In the genomic region with DNA sequence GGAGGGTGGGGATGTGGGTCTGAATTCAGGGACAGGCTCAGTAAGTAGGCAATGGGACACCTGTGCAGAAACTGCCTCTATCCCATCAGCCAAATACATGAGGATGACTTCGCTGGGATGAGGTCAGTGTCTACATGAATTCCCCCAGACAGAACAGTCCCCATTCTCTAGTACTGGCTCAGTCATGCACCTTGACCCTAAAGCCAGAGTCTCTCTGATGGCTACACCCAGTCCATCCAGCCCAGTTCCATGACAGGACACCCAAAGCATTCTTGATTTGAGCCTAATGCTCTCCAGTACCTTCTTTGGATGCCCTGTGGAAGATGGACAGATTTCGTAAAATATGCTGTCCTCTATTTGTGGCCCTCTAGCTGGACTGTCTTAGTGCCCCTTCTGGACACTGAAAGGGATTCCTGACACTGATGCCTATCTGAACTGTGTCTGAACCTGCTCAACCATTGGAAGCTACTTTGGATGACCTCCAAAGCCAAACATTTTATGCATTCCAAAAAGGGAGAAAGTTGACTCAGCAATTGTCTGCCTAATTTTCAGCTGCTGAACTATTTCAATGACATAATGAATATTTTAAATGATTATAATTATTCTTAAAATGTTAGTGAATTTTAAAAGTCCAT, we compare ENCODE assay signal across 15 cellular contexts. TPM values are rescaled to one million over a fixed set of nuclear protein-coding genes. Genes with fewer than 3 reads are reported as not detected.
A peak's percentile ranks its signal among the peaks of the same experiment; 100 is the strongest.
DNase-seq lines count a peak whose midpoint lies in the region; ATAC-seq and TF ChIP-seq lines count a peak whose summit lies in the region.
"Had no signal": no experiment of that assay in that cellular context is flagged by ENCODE, and none has a peak within 500 bp of the region (broad histone marks: within the 10 kb centered on the region; RNA-seq: fewer than 3 reads in every experiment).

No MANE protein-coding gene starts in this region.

- no peak for ATAC-seq in GM19397 (IDR thresholded peaks at IDR 0.05; ENCODE audit: unreplicated experiment)
- no peak for ATAC-seq in HG02973 (IDR thresholded peaks at IDR 0.05; ENCODE audit: unreplicated experiment)
- ATAC-seq: mucosa of descending colon had no signal

- peaks cover 3 to 11% (median 7%) of the 10 kb centered on the region in 4 donors for H3K4me1 ChIP-seq in liver (ENCODE audit: control insufficient read depth in 4 of 4, insufficient read depth in 4 of 4, low read length in 3 of 4)

- no peaks in the 10 kb centered on the region for H3K36me3 ChIP-seq in liver (ENCODE audit: control insufficient read depth in 4 of 4, insufficient read depth in 3 of 4, low read depth in 1 of 4, low read length in 3 of 4)

- no peaks in the 10 kb centered on the region for H3K9me3 ChIP-seq in liver (ENCODE audit: control insufficient read depth in 4 of 4, low read length in 3 of 4)
- H3K9me3 ChIP-seq: mucosa of descending colon had no signal

- peak in 1 of 2 donors; percentile 23 for TF ChIP-seq RAD21 in liver (IDR thresholded peaks at IDR 0.05)

- in situ Hi-C loops in T47D (cut with HindIII; ENCODE audit: low pct_unique_long_range_greater_than_20kb, low sequenced_read_pairs): no loop called here

- H3K27ac ChIP-seq in liver (ENCODE audit: low read depth in 1 of 2, low read length in 2 of 2): no peak overlapping the region
- H3K27ac ChIP-seq: PC-9, skin epidermis had no signal

- TF ChIP-seq CTCF in LNCaP clone FGC (IDR thresholded peaks at IDR 0.05; ENCODE audit: control insufficient read depth, extremely low read depth, insufficient read depth): no peak
- TF ChIP-seq CTCF in liver (IDR thresholded peaks at IDR 0.05; ENCODE audit: low read depth, low read length, missing input control): no peak

- H3K27me3 ChIP-seq in liver (ENCODE audit: control insufficient read depth in 4 of 4, insufficient read depth in 4 of 4, low read length in 3 of 4): no peaks in the 10 kb centered on the region

- H3K9ac ChIP-seq in liver (ENCODE audit: low read depth in 1 of 2, low read length in 2 of 2): no peak overlapping the region

- DNase-seq in AG08395 (ENCODE audit: low spot score) (peak; percentile 53), LNCaP clone FGC (ENCODE audit: low read depth) (peak; percentile 64), T47D (ENCODE audit: low read depth in 1 of 2, low spot score in 1 of 2) (peak; percentile 23 to 83), DMS114 treated with DMSO at 0.1 percent for 48 hours (lab: John Stamatoyannopoulos, UW; ENCODE audit: unreplicated experiment) (no peak)
- no peak for DNase-seq in activated CD4-positive, CD25-positive, alpha-beta regulatory T cell treated with anti-CD3 and anti-CD28 coated beads, Interleukin-2, amount 50 U/mL, for 72 hours
- DNase-seq: activated B cell treated with CpG ODN at 0.5 μM for 24 hours, NCI-H1048, PC-9 had no signal

- H3K4me3 ChIP-seq in LNCaP clone FGC (ENCODE audit: low read depth, low read length) (no peak overlapping the region), liver (ENCODE audit: low read depth in 1 of 3, low read length in 3 of 3) (no peak overlapping the region)
- H3K4me3 ChIP-seq: mucosa of descending colon, PC-9, skin epidermis had no signal

- 82% methylated on average over 2 of the region's 2 CpGs for WGBS in liver

TF ChIP-seq in liver, 16 proteins besides CTCF, POLR2A, EP300 and RAD21:
- TF ChIP-seq HNF4G (IDR thresholded peaks at IDR 0.05) (no peak), RXRA (IDR thresholded peaks at IDR 0.05) (peak; percentile 89 to 90), HNF4A (conservative IDR thresholded peaks at IDR 0.05) (peak; percentile 53 to 85), GABPA (IDR thresholded peaks at IDR 0.05 in 1 of 2, conservative IDR thresholded peaks at IDR 0.05 in 1 of 2) (no peak), YY1 (IDR thresholded peaks at IDR 0.05) (peak; percentile 30), FOXA1 (IDR thresholded peaks at IDR 0.05) (no peak), TAF1 (conservative IDR thresholded peaks at IDR 0.05) (no peak), JUND (IDR thresholded peaks at IDR 0.05) (no peak), SP1 (IDR thresholded peaks at IDR 0.05) (no peak), EGR1 (IDR thresholded peaks at IDR 0.05; ENCODE audit: low read depth in 2 of 2) (no peak), FOXA2 (IDR thresholded peaks at IDR 0.05) (no peak), NR2F2 (IDR thresholded peaks at IDR 0.05) (no peak)
- TF ChIP-seq, protein P1, sequence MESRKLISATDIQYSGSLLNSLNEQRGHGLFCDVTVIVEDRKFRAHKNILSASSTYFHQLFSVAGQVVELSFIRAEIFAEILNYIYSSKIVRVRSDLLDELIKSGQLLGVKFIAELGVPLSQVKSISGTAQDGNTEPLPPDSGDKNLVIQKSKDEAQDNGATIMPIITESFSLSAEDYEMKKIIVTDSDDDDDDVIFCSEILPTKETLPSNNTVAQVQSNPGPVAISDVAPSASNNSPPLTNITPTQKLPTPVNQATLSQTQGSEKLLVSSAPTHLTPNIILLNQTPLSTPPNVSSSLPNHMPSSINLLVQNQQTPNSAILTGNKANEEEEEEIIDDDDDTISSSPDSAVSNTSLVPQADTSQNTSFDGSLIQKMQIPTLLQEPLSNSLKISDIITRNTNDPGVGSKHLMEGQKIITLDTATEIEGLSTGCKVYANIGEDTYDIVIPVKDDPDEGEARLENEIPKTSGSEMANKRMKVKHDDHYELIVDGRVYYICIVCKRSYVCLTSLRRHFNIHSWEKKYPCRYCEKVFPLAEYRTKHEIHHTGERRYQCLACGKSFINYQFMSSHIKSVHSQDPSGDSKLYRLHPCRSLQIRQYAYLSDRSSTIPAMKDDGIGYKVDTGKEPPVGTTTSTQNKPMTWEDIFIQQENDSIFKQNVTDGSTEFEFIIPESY (IDR thresholded peaks at IDR 0.05): no peak
- TF ChIP-seq, protein P2, sequence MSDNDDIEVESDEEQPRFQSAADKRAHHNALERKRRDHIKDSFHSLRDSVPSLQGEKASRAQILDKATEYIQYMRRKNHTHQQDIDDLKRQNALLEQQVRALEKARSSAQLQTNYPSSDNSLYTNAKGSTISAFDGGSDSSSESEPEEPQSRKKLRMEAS (IDR thresholded peaks at IDR 0.05): no peak
- TF ChIP-seq, protein P3, sequence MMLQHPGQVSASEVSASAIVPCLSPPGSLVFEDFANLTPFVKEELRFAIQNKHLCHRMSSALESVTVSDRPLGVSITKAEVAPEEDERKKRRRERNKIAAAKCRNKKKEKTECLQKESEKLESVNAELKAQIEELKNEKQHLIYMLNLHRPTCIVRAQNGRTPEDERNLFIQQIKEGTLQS (IDR thresholded peaks at IDR 0.05): no peak
- TF ChIP-seq, protein P4, sequence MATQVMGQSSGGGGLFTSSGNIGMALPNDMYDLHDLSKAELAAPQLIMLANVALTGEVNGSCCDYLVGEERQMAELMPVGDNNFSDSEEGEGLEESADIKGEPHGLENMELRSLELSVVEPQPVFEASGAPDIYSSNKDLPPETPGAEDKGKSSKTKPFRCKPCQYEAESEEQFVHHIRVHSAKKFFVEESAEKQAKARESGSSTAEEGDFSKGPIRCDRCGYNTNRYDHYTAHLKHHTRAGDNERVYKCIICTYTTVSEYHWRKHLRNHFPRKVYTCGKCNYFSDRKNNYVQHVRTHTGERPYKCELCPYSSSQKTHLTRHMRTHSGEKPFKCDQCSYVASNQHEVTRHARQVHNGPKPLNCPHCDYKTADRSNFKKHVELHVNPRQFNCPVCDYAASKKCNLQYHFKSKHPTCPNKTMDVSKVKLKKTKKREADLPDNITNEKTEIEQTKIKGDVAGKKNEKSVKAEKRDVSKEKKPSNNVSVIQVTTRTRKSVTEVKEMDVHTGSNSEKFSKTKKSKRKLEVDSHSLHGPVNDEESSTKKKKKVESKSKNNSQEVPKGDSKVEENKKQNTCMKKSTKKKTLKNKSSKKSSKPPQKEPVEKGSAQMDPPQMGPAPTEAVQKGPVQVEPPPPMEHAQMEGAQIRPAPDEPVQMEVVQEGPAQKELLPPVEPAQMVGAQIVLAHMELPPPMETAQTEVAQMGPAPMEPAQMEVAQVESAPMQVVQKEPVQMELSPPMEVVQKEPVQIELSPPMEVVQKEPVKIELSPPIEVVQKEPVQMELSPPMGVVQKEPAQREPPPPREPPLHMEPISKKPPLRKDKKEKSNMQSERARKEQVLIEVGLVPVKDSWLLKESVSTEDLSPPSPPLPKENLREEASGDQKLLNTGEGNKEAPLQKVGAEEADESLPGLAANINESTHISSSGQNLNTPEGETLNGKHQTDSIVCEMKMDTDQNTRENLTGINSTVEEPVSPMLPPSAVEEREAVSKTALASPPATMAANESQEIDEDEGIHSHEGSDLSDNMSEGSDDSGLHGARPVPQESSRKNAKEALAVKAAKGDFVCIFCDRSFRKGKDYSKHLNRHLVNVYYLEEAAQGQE (IDR thresholded peaks at IDR 0.05): no peak

RNA-seq across cellular contexts. Expression of a gene that starts 14.6 kb away (rescaled TPM):
- under 1 TPM; under 0.01 to 0.28 TPM for total RNA-seq in liver
- under 1 TPM; 0.18 to 0.20 TPM for polyA plus RNA-seq in liver
- total RNA-seq: activated B cell treated with CpG ODN at 0.5 μM for 24 hours, glomerular endothelial cell, PC-9 had no signal

RNA-seq across cellular contexts. Expression of a gene that starts 18.4 kb away (rescaled TPM):
- 10 to 100 TPM in 1 of 2 donors, 1 to 10 TPM in 1; 8.8 to 10.4 TPM for total RNA-seq in liver
- 10 to 100 TPM in 1 of 2 donors, 1 to 10 TPM in 1; 4.3 to 12.7 TPM for polyA plus RNA-seq in liver

RNA-seq across cellular contexts. Expression of a gene that starts 53.6 kb away (rescaled TPM):
- under 1 TPM; 0.08 to 0.09 TPM for total RNA-seq in liver
- polyA plus RNA-seq in liver: not detected
- total RNA-seq: activated B cell treated with CpG ODN at 0.5 μM for 24 hours, glomerular endothelial cell, mucosa of descending colon, PC-9 had no signal
- polyA plus RNA-seq: BJ had no signal

Comparison
In these comparisons a context has a peak if more than half of its experiments do, and no peak if none do; other contexts are left out.
1. DNase-seq: peak in AG08395 (single experiment), LNCaP clone FGC (single experiment) and T47D (2 of 2); none in activated CD4-positive, CD25-positive, alpha-beta regulatory T cell treated with anti-CD3 and anti-CD28 coated beads, Interleukin-2, amount 50 U/mL, for 72 hours (single experiment) and DMS114 treated with DMSO at 0.1 percent for 48 hours (single experiment).